16 cellular contexts compared by ENCODE assay signal in genomic region chr2:62309081-62309464, GRCh38.
DNase-seq lines count a peak whose midpoint lies in the region; ATAC-seq and TF ChIP-seq lines count a peak whose summit lies in the region.
"Had no signal": no experiment of that assay in that cellular context is flagged by ENCODE, and none has a peak within 500 bp of the region (broad histone marks: within the 10 kb centered on the region; RNA-seq: fewer than 3 reads in every experiment).

No MANE protein-coding gene starts in this region.

- peak overlapping the region; percentile 62 for H3K27ac ChIP-seq in CD4-positive, CD25-positive, alpha-beta regulatory T cell (ENCODE audit: insufficient read depth, low read length, poor library complexity, severe bottlenecking)
- H3K27ac ChIP-seq in GM23338 (ENCODE audit: low read depth) (peak overlapping the region; percentile 55; the same call in 1 of the 2 replicates), adrenal gland (peak overlapping the region; percentile 2 to 52 (median 51)), neutrophil (peak overlapping the region; percentile 51)

- no peaks in the 10 kb centered on the region for H4K20me1 ChIP-seq in GM23338 (replicated peaks; ENCODE audit: insufficient read depth)

- H3K36me3 ChIP-seq in CD4-positive, CD25-positive, alpha-beta regulatory T cell (ENCODE audit: control insufficient read depth, insufficient read depth, low read length): no peaks in the 10 kb centered on the region
- no peaks in the 10 kb centered on the region for H3K36me3 ChIP-seq in GM23338 (ENCODE audit: insufficient read depth)
- H3K36me3 ChIP-seq in adrenal gland (replicated peaks in 1 of 2): no peaks in the 10 kb centered on the region
- no peaks in the 10 kb centered on the region for H3K36me3 ChIP-seq in neutrophil
- H3K36me3 ChIP-seq: colonic mucosa, thoracic aorta had no signal

- WGBS in adrenal gland, 4 donors: 82 to 100% (median 94%) methylated on average over 1 of the region's 1 CpG

- H3K4me1 ChIP-seq in CD4-positive, CD25-positive, alpha-beta regulatory T cell (ENCODE audit: control insufficient read depth, insufficient read depth, low read length, poor library complexity, severe bottlenecking): peaks cover 71% of the 10 kb centered on the region
- H3K4me1 ChIP-seq in GM23338 (ENCODE audit: insufficient read depth): peaks cover 42% of the 10 kb centered on the region
- H3K4me1 ChIP-seq in adrenal gland (replicated peaks in 1 of 2): peaks cover 28 to 46% of the 10 kb centered on the region in 2 donors
- H3K4me1 ChIP-seq in neutrophil (ENCODE audit: control insufficient read depth in 1 of 2, insufficient read depth in 1 of 2, low read depth in 1 of 2, low read length in 1 of 2): peaks cover 54 to 58% of the 10 kb centered on the region in 2 experiments

- H3K9me3 Mint-ChIP-seq in CD4-positive, CD25-positive, alpha-beta regulatory T cell: no peaks in the 10 kb centered on the region
- H3K9me3 Mint-ChIP-seq in GM23338: no peaks in the 10 kb centered on the region
- H3K9me3 Mint-ChIP-seq: HFFc6; naive thymus-derived CD4-positive, alpha-beta T cell had no signal

- peaks cover 5% of the 10 kb centered on the region; the same call in 1 of the 2 replicates for H3K9me2 ChIP-seq in GM23338 (ENCODE audit: insufficient read depth)

- no peak for ATAC-seq in CD4-positive, CD25-positive, alpha-beta regulatory T cell (ENCODE audit: low read depth in 2 of 2)
- no peak for ATAC-seq in GM23338

- peak overlapping the region; percentile 85 to 99 (median 95) for H3K27ac Mint-ChIP-seq in CD4-positive, CD25-positive, alpha-beta regulatory T cell
- no peak overlapping the region for H3K27ac Mint-ChIP-seq in GM23338
- H3K27ac Mint-ChIP-seq: HFFc6 had no signal

- no peaks in the 10 kb centered on the region for H3K36me3 Mint-ChIP-seq in CD4-positive, CD25-positive, alpha-beta regulatory T cell
- H3K36me3 Mint-ChIP-seq in GM23338 (ENCODE audit: low read depth): no peaks in the 10 kb centered on the region
- H3K36me3 Mint-ChIP-seq: naive thymus-derived CD4-positive, alpha-beta T cell had no signal

- H3F3A ChIP-seq in GM23338 (replicated peaks; ENCODE audit: low read depth): 0 out of 2 replicates have a peak, but pooled peaks cover 7% of the 10 kb centered on the region

- H3K9me3 ChIP-seq in CD4-positive, CD25-positive, alpha-beta regulatory T cell (ENCODE audit: control insufficient read depth in 2 of 2, low read length in 2 of 2): no peaks in the 10 kb centered on the region
- H3K9me3 ChIP-seq in adrenal gland (replicated peaks in 1 of 3) (no peaks in the 10 kb centered on the region), neutrophil (no peaks in the 10 kb centered on the region)
- H3K9me3 ChIP-seq: colonic mucosa, thoracic aorta had no signal

- intact Hi-C loops in adrenal gland (cut with DNase I): no loop called here

- no peak for DNase-seq in CD4-positive, CD25-positive, alpha-beta regulatory T cell
- DNase-seq in GM23338 (ENCODE audit: low spot score) (no peak), adrenal gland (no peak), ACHN (no peak)
- DNase-seq in stimulated activated CD4-positive, alpha-beta T cell treated with anti-CD3 and anti-CD28 coated beads, Interleukin-2, amount 100 ng/mL, for 48 hours: no peak
- no peak for DNase-seq in stimulated activated CD4-positive, alpha-beta T cell treated with anti-CD3 and anti-CD28 coated beads, Interleukin-4, amount 100 ng/mL, for 4 hours
- DNase-seq: AML-193, colonic mucosa, DMS53, foreskin melanocyte, HFFc6, MV-4-11, retina had no signal

- no peaks in the 10 kb centered on the region for H3K79me2 ChIP-seq in GM23338 (replicated peaks; ENCODE audit: insufficient read depth)

- 0 out of 2 replicates have a peak overlapping the region, but pooled peaks have one; percentile 30 for H3K4me2 ChIP-seq in GM23338

- no peak for TF ChIP-seq POLR2A in adrenal gland (IDR thresholded peaks at IDR 0.05)

- H3K4me1 Mint-ChIP-seq in CD4-positive, CD25-positive, alpha-beta regulatory T cell: peaks cover 36 to 85% (median 68%) of the 10 kb centered on the region in 4 donors
- peaks cover 49% of the 10 kb centered on the region for H3K4me1 Mint-ChIP-seq in GM23338

- TF ChIP-seq CTCF in GM23338 (conservative IDR thresholded peaks at IDR 0.05; ENCODE audit: low read depth in 2 of 2) (no peak), adrenal gland (IDR thresholded peaks at IDR 0.05) (no peak), neutrophil (IDR thresholded peaks at IDR 0.05) (no peak)

- H3K4me3 Mint-ChIP-seq in CD4-positive, CD25-positive, alpha-beta regulatory T cell: peak overlapping the region in 2 of 4 donors; percentile 40 to 68
- H3K4me3 Mint-ChIP-seq in GM23338: no peak overlapping the region

- peak overlapping the region; percentile 46 for H3K4me3 ChIP-seq in CD4-positive, CD25-positive, alpha-beta regulatory T cell (ENCODE audit: low read depth, low read length)
- H3K4me3 ChIP-seq in GM23338: no peak overlapping the region
- H3K4me3 ChIP-seq in adrenal gland: no peak overlapping the region
- H3K4me3 ChIP-seq in neutrophil (ENCODE audit: low read depth in 1 of 2, low read length in 1 of 2): no peak overlapping the region
- H3K4me3 ChIP-seq: colonic mucosa had no signal

- H3K27me3 Mint-ChIP-seq in CD4-positive, CD25-positive, alpha-beta regulatory T cell: no peaks in the 10 kb centered on the region
- H3K27me3 Mint-ChIP-seq in GM23338 (ENCODE audit: insufficient read depth, low read depth, poor library complexity): peaks cover 16% of the 10 kb centered on the region
- H3K27me3 Mint-ChIP-seq: naive thymus-derived CD4-positive, alpha-beta T cell had no signal

- in situ Hi-C loops in ACHN (cut with HindIII; ENCODE audit: low pct_ligation_motif_present, low pct_unique_long_range_greater_than_20kb, low sequenced_read_pairs): no loop called here

- H2AFZ ChIP-seq in GM23338: peak overlapping the region; percentile 92; the same call in 1 of the 2 replicates

- H3K27me3 ChIP-seq in CD4-positive, CD25-positive, alpha-beta regulatory T cell (ENCODE audit: control insufficient read depth, insufficient read depth, low read length): no peaks in the 10 kb centered on the region
- H3K27me3 ChIP-seq in GM23338 (ENCODE audit: insufficient read depth): no peaks in the 10 kb centered on the region
- no peaks in the 10 kb centered on the region for H3K27me3 ChIP-seq in adrenal gland
- no peaks in the 10 kb centered on the region for H3K27me3 ChIP-seq in neutrophil
- H3K27me3 ChIP-seq: colonic mucosa had no signal

TF ChIP-seq in GM23338, 12 proteins besides CTCF, POLR2A, EP300 and RAD21:
- TF ChIP-seq NANOG (IDR thresholded peaks at IDR 0.05; ENCODE audit: borderline replicate concordance) (no peak), EZH2 (IDR thresholded peaks at IDR 0.05; ENCODE audit: low read depth, unreplicated experiment) (no peak), ZNF331 (CRISPR knock-in tag; IDR thresholded peaks at IDR 0.05; ENCODE audit: low read depth) (no peak), CREB1 (CRISPR knock-in tag; IDR thresholded peaks at IDR 0.05; ENCODE audit: low read depth) (no peak), ETS1 (IDR thresholded peaks at IDR 0.05) (no peak), REST (IDR thresholded peaks at IDR 0.05; ENCODE audit: unreplicated experiment) (no peak), ZNF114 (CRISPR knock-in tag; IDR thresholded peaks at IDR 0.05) (no peak), POLR2AphosphoS5 (IDR thresholded peaks at IDR 0.05; ENCODE audit: low read depth) (no peak)
